In the genomic region with DNA sequence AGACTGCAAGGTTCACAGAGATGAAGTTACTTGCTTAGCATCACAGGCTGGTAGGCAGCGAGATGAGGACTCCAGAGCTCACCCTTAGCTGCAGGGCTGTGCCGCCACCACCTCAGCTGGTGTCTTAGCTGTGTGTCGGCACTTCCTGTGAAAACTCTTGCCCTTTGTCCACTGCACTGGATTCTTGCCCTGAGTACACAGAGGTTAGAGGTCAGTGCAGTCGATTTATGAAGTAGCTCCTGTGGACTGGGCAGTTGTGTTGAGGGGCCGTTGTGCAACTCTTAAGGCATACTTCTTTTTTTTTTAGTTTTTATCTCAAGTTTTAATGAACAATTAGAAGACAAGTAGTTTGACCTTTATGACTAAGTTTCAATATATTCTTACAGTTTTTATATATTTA, we compare ENCODE assay signal across 20 cellular contexts.
"Had no signal": no experiment of that assay in that cellular context is flagged by ENCODE, and none has a peak within 500 bp of the region (broad histone marks: within the 10 kb centered on the region; RNA-seq: fewer than 3 reads in every experiment).

No MANE protein-coding gene starts in this region.

- H3K4me1 ChIP-seq: heart left ventricle, psoas muscle, spleen, transverse colon had no signal

- H3K27me3 ChIP-seq: heart left ventricle, neutrophil, spleen, transverse colon had no signal

- H3K9me3 ChIP-seq: heart left ventricle, left ventricle myocardium inferior, neutrophil, psoas muscle, spleen, thoracic aorta, transverse colon had no signal

- ATAC-seq: heart left ventricle; naive thymus-derived CD4-positive, alpha-beta T cell; psoas muscle; sciatic nerve; stimulated activated naive B cell treated with anti-CD40 and anti-IgM and Interleukin-4, amounts not matched to agents 10 μg/mL and 1 μg/mL and 100 μg/mL, for 72 hours; stimulated activated naive CD8-positive, alpha-beta T cell treated with anti-CD3 and anti-CD28 coated beads, Interleukin-15, amount 100 ng/mL, for 72 hours had no signal

- H3K4me3 ChIP-seq: heart left ventricle, left ventricle myocardium inferior, psoas muscle, spleen, thoracic aorta, transverse colon had no signal

- DNase-seq: cerebellar nuclear complex; erythroblast; foreskin melanocyte; heart left ventricle; hypothalamus; left ventricle myocardium inferior; naive thymus-derived CD4-positive, alpha-beta T cell; nephron progenitor cell; psoas muscle; retina; spleen; stimulated activated CD4-positive, alpha-beta T cell treated with anti-CD3 and anti-CD28 coated beads, Interleukin-15, amount 100 ng/mL, for 24 hours; stimulated activated CD4-positive, alpha-beta T cell treated with anti-CD3 and anti-CD28 coated beads, Interleukin-1b, Interleukin-23, amount 100 ng/mL, for 48 hours; stimulated activated CD4-positive, alpha-beta T cell treated with anti-CD3 and anti-CD28 coated beads, Interleukin-4, amount 100 ng/mL, for 24 hours; stimulated activated naive B cell treated with anti-CD40 and anti-IgM and Interleukin-4, amounts not matched to agents 10 μg/mL and 1 μg/mL and 100 μg/mL, for 72 hours; stimulated activated naive CD8-positive, alpha-beta T cell treated with anti-CD3 and anti-CD28 coated beads, Interleukin-15, amount 100 ng/mL, for 72 hours; transverse colon had no signal

- H3K27ac ChIP-seq: heart left ventricle, left ventricle myocardium inferior, neutrophil, psoas muscle, spleen, thoracic aorta, transverse colon had no signal
